8 cellular contexts compared by ENCODE assay signal in the genomic region with DNA sequence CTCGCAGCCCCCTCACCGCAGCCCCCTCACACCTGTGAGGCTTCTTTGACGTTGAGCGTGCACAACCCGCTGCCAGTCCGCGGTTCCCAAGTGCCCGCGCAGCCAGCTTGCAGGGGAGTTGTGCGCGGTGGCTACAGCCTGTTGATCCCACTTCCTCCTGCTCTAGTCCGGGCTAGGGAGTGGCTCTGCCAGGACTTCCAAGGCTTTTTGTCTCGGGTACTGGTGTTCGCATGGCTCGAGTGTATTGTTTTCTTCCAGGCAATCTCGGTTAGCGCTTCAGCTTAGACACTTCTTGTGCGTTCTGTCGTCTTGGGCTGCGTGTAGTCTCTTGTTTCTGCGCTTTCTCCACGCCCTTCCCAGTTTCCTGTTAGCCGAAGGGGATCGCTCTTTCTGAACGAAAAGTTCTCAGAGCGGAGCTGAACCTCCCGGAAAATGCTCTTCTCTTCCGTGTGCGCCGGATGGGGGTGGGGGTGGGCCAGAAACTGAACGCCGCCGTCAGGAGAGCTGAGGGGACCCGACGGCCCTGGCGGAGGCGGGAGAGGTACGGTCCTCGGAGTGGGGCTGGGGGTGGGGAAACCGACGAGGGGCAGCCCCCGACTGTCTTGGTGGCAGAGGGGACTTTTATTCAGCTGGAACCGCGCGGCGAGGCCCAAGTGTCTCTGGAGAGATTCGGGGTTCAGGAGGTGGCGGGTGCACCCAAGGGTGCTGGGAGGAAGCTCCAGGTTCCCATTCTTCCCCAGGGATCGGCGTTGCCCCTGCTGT. TPM values are rescaled to one million over a fixed set of nuclear protein-coding genes. Genes with fewer than 3 reads are reported as not detected.
DNase-seq lines count a peak whose midpoint lies in the region; ATAC-seq, FAIRE-seq and TF ChIP-seq lines count a peak whose summit lies in the region.

No MANE protein-coding gene starts in this region.

- H3K9ac ChIP-seq in astrocyte (ENCODE audit: low read length): peak overlapping the region; percentile 88

- H3K9me3 ChIP-seq in astrocyte (ENCODE audit: insufficient read depth, low read depth, low read length) (no peaks in the 10 kb centered on the region), hepatocyte (ENCODE audit: low read depth) (no peaks in the 10 kb centered on the region)

- no peak for TF ChIP-seq CTCF in C4-2B (conservative IDR thresholded peaks at IDR 0.05)
- no peak for TF ChIP-seq CTCF in astrocyte (IDR thresholded peaks at IDR 0.05; ENCODE audit: insufficient read depth, low read depth, low read length)
- no peak for TF ChIP-seq CTCF in hepatocyte (IDR thresholded peaks at IDR 0.05; ENCODE audit: poor library complexity)

- H3K36me3 ChIP-seq in astrocyte (ENCODE audit: insufficient read depth, low read length) (no peaks in the 10 kb centered on the region), hepatocyte (replicated peaks; ENCODE audit: insufficient read depth, low read depth) (no peaks in the 10 kb centered on the region)

- H3K4me1 Mint-ChIP-seq in astrocyte (ENCODE audit: low read depth, unreplicated experiment): peaks cover 7% of the 10 kb centered on the region

- no peaks in the 10 kb centered on the region for H3K9me3 Mint-ChIP-seq in astrocyte (ENCODE audit: unreplicated experiment)

- H3K4me1 ChIP-seq in astrocyte (ENCODE audit: insufficient read depth, low read length): peaks cover 12% of the 10 kb centered on the region
- H3K4me1 ChIP-seq in hepatocyte (ENCODE audit: insufficient read depth): peaks cover 4% of the 10 kb centered on the region

- DNase-seq in GM19239 (ENCODE audit: insufficient read length, low spot score) (peak; percentile 32), RKO (ENCODE audit: low spot score) (peak; percentile 79), astrocyte (ENCODE audit: low read depth) (peak; percentile 65), hepatocyte (ENCODE audit: low spot score) (peak; percentile 61), putamen (ENCODE audit: low spot score) (peak; percentile 50), NCI-H1436 (lab: John Stamatoyannopoulos, UW) (no peak)

- H2AFZ ChIP-seq in astrocyte (ENCODE audit: low read depth, low read length) (peak overlapping the region; percentile 88), hepatocyte (peak overlapping the region; percentile 81)

- peak overlapping the region; percentile 92 for H3K27ac Mint-ChIP-seq in astrocyte (ENCODE audit: unreplicated experiment)

- H3K79me2 ChIP-seq in astrocyte (ENCODE audit: insufficient read depth, low read length) (peaks cover 67% of the 10 kb centered on the region), hepatocyte (peaks cover 70% of the 10 kb centered on the region)

- no peaks in the 10 kb centered on the region for H3K27me3 Mint-ChIP-seq in astrocyte (ENCODE audit: low read depth, unreplicated experiment)

- no peaks in the 10 kb centered on the region for H3K9me2 ChIP-seq in hepatocyte (replicated peaks; ENCODE audit: insufficient read depth)

- peak; percentile 6 for ATAC-seq in HG03520 (IDR thresholded peaks at IDR 0.05; ENCODE audit: unreplicated experiment)

- H3K27ac ChIP-seq in C4-2B: peak overlapping the region; percentile 88
- H3K27ac ChIP-seq in astrocyte (ENCODE audit: low read depth, low read length): peak overlapping the region; percentile 85
- peak overlapping the region; percentile 93 for H3K27ac ChIP-seq in hepatocyte

- FAIRE-seq in GM19239 (lab: Jason Lieb, UNC) (peak; percentile 83), astrocyte (lab: Jason Lieb, UNC) (no peak)

- 1% methylated on average over 48 of the region's 50 CpGs for WGBS in hepatocyte (ENCODE audit: low lambda C conversion rate, missing lambda C conversion rate)

- peak overlapping the region; percentile 96 for H3K4me2 ChIP-seq in astrocyte (ENCODE audit: low read length)
- H3K4me2 ChIP-seq in hepatocyte: peak overlapping the region; percentile 99

- H3K27me3 ChIP-seq in astrocyte (ENCODE audit: insufficient read depth, low read length) (no peaks in the 10 kb centered on the region), hepatocyte (no peaks in the 10 kb centered on the region)

- peak overlapping the region; percentile 94 for H3K4me3 ChIP-seq in astrocyte (ENCODE audit: insufficient read depth, low read depth, low read length)
- peak overlapping the region; percentile 89 for H3K4me3 ChIP-seq in hepatocyte

- H3K36me3 Mint-ChIP-seq in astrocyte (ENCODE audit: low read depth, unreplicated experiment): no peaks in the 10 kb centered on the region

- peak overlapping the region; percentile 97 for H3K4me3 Mint-ChIP-seq in astrocyte (ENCODE audit: unreplicated experiment)

- H4K20me1 ChIP-seq in astrocyte (ENCODE audit: insufficient read depth, low read length) (peaks cover 46% of the 10 kb centered on the region), hepatocyte (ENCODE audit: insufficient read depth, poor library complexity, severe bottlenecking) (no peaks in the 10 kb centered on the region)

RNA-seq across cellular contexts. Expression of a gene that starts 0.7 kb away (rescaled TPM):
- total RNA-seq in astrocyte (16.4 and 19.2 TPM in 2 replicates), hepatocyte (7.2 and 8.5 TPM in 2 replicates)
- 3.6 and 4.8 TPM in 2 replicates for polyA plus RNA-seq in hepatocyte
